12 cellular contexts compared by ENCODE assay signal in genomic region chr1:54384921-54385726, GRCh38. TPM values are rescaled to one million over a fixed set of nuclear protein-coding genes. Genes with fewer than 3 reads are reported as not detected.
A peak's percentile ranks its signal among the peaks of the same experiment; 100 is the strongest.
DNase-seq lines count a peak whose midpoint lies in the region; ATAC-seq, FAIRE-seq and TF ChIP-seq lines count a peak whose summit lies in the region.
"Had no signal": no experiment of that assay in that cellular context is flagged by ENCODE, and none has a peak within 500 bp of the region (broad histone marks: within the 10 kb centered on the region; RNA-seq: fewer than 3 reads in every experiment).

No MANE protein-coding gene starts in this region.

- POLR2A ChIA-PET in PC-3 (lab: Charles Lee; ENCODE audit: unreplicated experiment) (no interaction called here), HEK293T (lab: Yijun Ruan, JAX) (interaction anchor here (0.8 to 1.5 kb wide), 3 partner anchors 18 to 333 kb away, joined by 3 to 4 read pairs (median 3); partner anchors contain the start of genes CYB5RL, MRPL37 and TMEM59)

- H3K36me3 ChIP-seq in CD4-positive, CD25-positive, alpha-beta regulatory T cell (ENCODE audit: control insufficient read depth, insufficient read depth, low read length): peaks cover 11% of the 10 kb centered on the region
- H3K36me3 ChIP-seq in PC-3 (ENCODE audit: low read depth, low read length) (no peaks in the 10 kb centered on the region), trophoblast cell (ENCODE audit: control insufficient read depth in 1 of 2, insufficient read depth in 2 of 2, low read length in 2 of 2) (peaks cover 35% of the 10 kb centered on the region in 2 experiments)

- H2BK12ac ChIP-seq in trophoblast cell (ENCODE audit: low read length): no peak overlapping the region

- no peaks in the 10 kb centered on the region for H3K9me2 ChIP-seq in PC-3 (replicated peaks; ENCODE audit: low read length)

- H3K4me1 Mint-ChIP-seq in CD4-positive, CD25-positive, alpha-beta regulatory T cell: peaks cover 0 to 50% (median 8%) of the 10 kb centered on the region in 4 donors

- no peak overlapping the region for H4K12ac ChIP-seq in trophoblast cell (ENCODE audit: low read depth, low read length)

- H4K91ac ChIP-seq in trophoblast cell (ENCODE audit: low read depth, low read length): no peak overlapping the region

- peak overlapping the region; percentile 48 to 69 (median 66) for H3K27ac Mint-ChIP-seq in CD4-positive, CD25-positive, alpha-beta regulatory T cell

- H3K36me3 Mint-ChIP-seq in CD4-positive, CD25-positive, alpha-beta regulatory T cell: peaks cover 23% of the 10 kb centered on the region

- peaks cover 2% of the 10 kb centered on the region for H3K79me1 ChIP-seq in trophoblast cell (ENCODE audit: low read length)

- no peak overlapping the region for H2BK120ac ChIP-seq in trophoblast cell (ENCODE audit: insufficient read depth, low read length, poor library complexity)

- H3K4me2 ChIP-seq in PC-3 (ENCODE audit: low read length) (no peak overlapping the region), trophoblast cell (ENCODE audit: low read length) (no peak overlapping the region)

- no peaks in the 10 kb centered on the region for H3K9me3 ChIP-seq in CD4-positive, CD25-positive, alpha-beta regulatory T cell (ENCODE audit: control insufficient read depth in 2 of 2, low read length in 2 of 2)
- H3K9me3 ChIP-seq in PC-3 (ENCODE audit: low read length): no peaks in the 10 kb centered on the region
- H3K9me3 ChIP-seq in trophoblast cell (ENCODE audit: insufficient read depth, low read depth, low read length): peaks cover 2% of the 10 kb centered on the region

- H3K27me3 Mint-ChIP-seq in CD4-positive, CD25-positive, alpha-beta regulatory T cell: no peaks in the 10 kb centered on the region

- no peak overlapping the region for H3K27ac ChIP-seq in CD4-positive, CD25-positive, alpha-beta regulatory T cell (ENCODE audit: insufficient read depth, low read length, poor library complexity, severe bottlenecking)
- no peak overlapping the region for H3K27ac ChIP-seq in PC-3 (ENCODE audit: low read length)
- peak overlapping the region; percentile 11 for H3K27ac ChIP-seq in trophoblast cell (ENCODE audit: low read depth, low read length)

- no peak for DNase-seq in CD4-positive, CD25-positive, alpha-beta regulatory T cell
- DNase-seq in PC-3: no peak
- DNase-seq in fibroblast of villous mesenchyme (ENCODE audit: low read depth): peak; percentile 32
- DNase-seq in trophoblast cell: peak; percentile 34 to 80
- DNase-seq in GM12892 (ENCODE audit: insufficient read length): no peak
- no peak for DNase-seq in Ammon's horn (ENCODE audit: low spot score)
- no peak for DNase-seq in MV-4-11 (lab: John Stamatoyannopoulos, UW)
- DNase-seq in HEK293T (ENCODE audit: extremely low spot score): no peak
- DNase-seq: activated gamma-delta T cell treated with Interleukin-2 at 50 U/mL for 16 hours, GDM1, NCI-H187, retina had no signal

- no TSS peak for BruUV-seq in PC-3 (replicated peaks; lab: Mats Ljungman, UMichigan)

- H4K8ac ChIP-seq in trophoblast cell (ENCODE audit: low read depth, low read length): no peak overlapping the region

- no peak overlapping the region for H3K4me3 Mint-ChIP-seq in CD4-positive, CD25-positive, alpha-beta regulatory T cell

- no CpG with 5 or more reads among the region's 7 CpGs for WGBS in trophoblast cell (ENCODE audit: extremely low coverage, insufficient coverage, insufficient read length)

- no peak overlapping the region for H3K4me3 ChIP-seq in CD4-positive, CD25-positive, alpha-beta regulatory T cell (ENCODE audit: low read depth, low read length)
- H3K4me3 ChIP-seq in PC-3 (ENCODE audit: low read length) (no peak overlapping the region), fibroblast of villous mesenchyme (ENCODE audit: low read depth, low read length) (no peak overlapping the region), trophoblast cell (ENCODE audit: low read depth, low read length) (no peak overlapping the region)

- TF ChIP-seq CTCF in PC-3 (conservative IDR thresholded peaks at IDR 0.05; ENCODE audit: low read depth, low read length) (no peak), fibroblast of villous mesenchyme (IDR thresholded peaks at IDR 0.05; ENCODE audit: insufficient read depth, low read depth, low read length) (no peak)

- H3F3A ChIP-seq in PC-3 (ENCODE audit: low read length, unreplicated experiment): no peaks in the 10 kb centered on the region

- peak overlapping the region; percentile 19 for H3K4ac ChIP-seq in trophoblast cell (ENCODE audit: low read depth, low read length)

- intact Hi-C loops in PC-3 (cut with micrococcal nuclease): no loop called here

- no peak for FAIRE-seq in GM12892 (lab: Jason Lieb, UNC)

- ATAC-seq in CD4-positive, CD25-positive, alpha-beta regulatory T cell (ENCODE audit: low read depth in 2 of 2): no peak
- ATAC-seq in PC-3: peak; percentile 83

- H3K79me2 ChIP-seq in PC-3 (ENCODE audit: low read length): no peaks in the 10 kb centered on the region
- peaks cover 8% of the 10 kb centered on the region for H3K79me2 ChIP-seq in trophoblast cell (ENCODE audit: control insufficient read depth, insufficient read depth, low read length, poor library complexity)

- no peaks in the 10 kb centered on the region for H3K4me1 ChIP-seq in CD4-positive, CD25-positive, alpha-beta regulatory T cell (ENCODE audit: control insufficient read depth, insufficient read depth, low read length, poor library complexity, severe bottlenecking)
- H3K4me1 ChIP-seq in PC-3 (ENCODE audit: insufficient read depth, low read length): peaks cover 5% of the 10 kb centered on the region; the same call in 1 of the 2 replicates
- H3K4me1 ChIP-seq in trophoblast cell (ENCODE audit: control insufficient read depth in 1 of 2, insufficient read depth in 2 of 2, low read length in 2 of 2): peaks cover 9 to 21% of the 10 kb centered on the region in 2 experiments

- H2AFZ ChIP-seq in PC-3 (ENCODE audit: low read length) (no peak overlapping the region), trophoblast cell (ENCODE audit: insufficient read depth, low read length, poor library complexity) (no peak overlapping the region)

- H3K9me3 Mint-ChIP-seq in CD4-positive, CD25-positive, alpha-beta regulatory T cell: no peaks in the 10 kb centered on the region

- H3K9ac ChIP-seq in PC-3 (ENCODE audit: low read length) (no peak overlapping the region), trophoblast cell (ENCODE audit: low read length) (no peak overlapping the region)

- H3K23ac ChIP-seq in trophoblast cell (ENCODE audit: low read length): no peak overlapping the region

- H2BK5ac ChIP-seq in trophoblast cell (ENCODE audit: low read depth, low read length, poor library complexity): no peak overlapping the region

- no peaks in the 10 kb centered on the region for H4K20me1 ChIP-seq in PC-3 (ENCODE audit: low read length)

- no peak overlapping the region for H3K14ac ChIP-seq in trophoblast cell (ENCODE audit: low read length)

- no peak overlapping the region for H2AK5ac ChIP-seq in trophoblast cell (ENCODE audit: low read length)

- no peak for TF ChIP-seq POLR2A in GM12892 (IDR thresholded peaks at IDR 0.05; ENCODE audit: low read depth, low read length)

- CTCF ChIA-PET in PC-3 (lab: Charles Lee) (interaction anchor here (0.5 kb wide), 1 partner anchor 12 kb away, joined by 3 read pairs; no protein-coding TSS in a partner anchor), HEK293T (lab: Yijun Ruan, JAX) (interaction anchor here (0.7 to 1.0 kb wide), 2 partner anchors 78 to 112 kb away, joined by 3 read pairs; no protein-coding TSS in a partner anchor)

- no peak overlapping the region for H3K18ac ChIP-seq in trophoblast cell (ENCODE audit: low read length)

- H3K27me3 ChIP-seq in CD4-positive, CD25-positive, alpha-beta regulatory T cell (ENCODE audit: control insufficient read depth, insufficient read depth, low read length): no peaks in the 10 kb centered on the region
- H3K27me3 ChIP-seq in PC-3 (ENCODE audit: low read length) (no peaks in the 10 kb centered on the region), trophoblast cell (ENCODE audit: insufficient read depth, low read length) (no peaks in the 10 kb centered on the region)

TF ChIP-seq in HEK293T, 16 proteins besides CTCF, POLR2A, EP300 and RAD21:
- TF ChIP-seq SUZ12 (IDR thresholded peaks at IDR 0.05): no peak
- TF ChIP-seq L3MBTL2 (conservative IDR thresholded peaks at IDR 0.05): no peak
- no peak for TF ChIP-seq SP1 (IDR thresholded peaks at IDR 0.05)
- TF ChIP-seq CTBP1 (IDR thresholded peaks at IDR 0.05; ENCODE audit: borderline replicate concordance): no peak
- TF ChIP-seq PKNOX1 (IDR thresholded peaks at IDR 0.05): no peak
- TF ChIP-seq LEF1 (IDR thresholded peaks at IDR 0.05; ENCODE audit: borderline replicate concordance): no peak
- no peak for TF ChIP-seq BHLHE40 (IDR thresholded peaks at IDR 0.05; ENCODE audit: borderline replicate concordance)
- TF ChIP-seq ZNF384 (IDR thresholded peaks at IDR 0.05): no peak
- TF ChIP-seq TARDBP (IDR thresholded peaks at IDR 0.05): no peak
- no peak for TF ChIP-seq FOXK2 (IDR thresholded peaks at IDR 0.05)
TF ChIP-seq in HEK293T: peak in this region for 0.

RNA-seq across cellular contexts. Expression of gene SSBP3, which starts 21.1 kb away (rescaled TPM):
- 30.6 TPM for total RNA-seq in CD4-positive, CD25-positive, alpha-beta regulatory T cell
- polyA plus RNA-seq in CD4-positive, CD25-positive, alpha-beta regulatory T cell: 1 to 10 TPM; 5.4 to 7.4 (median 6.9) TPM
- total RNA-seq in PC-3 (2014; rRNA removed) (13.0 and 15.0 TPM in 2 replicates), fibroblast of villous mesenchyme (14.8 and 15.1 TPM in 2 replicates)
- 137 and 143 TPM in 2 replicates for polyA plus RNA-seq in trophoblast cell (2013)
- polyA plus RNA-seq in GM12892 (2012; ENCODE audit: missing spikeins): 15.7 TPM

Comparison
In these comparisons a context has a peak if more than half of its experiments do, and no peak if none do; other contexts are left out.
1. DNase-seq: peak in fibroblast of villous mesenchyme (single experiment) and trophoblast cell (2 of 2); none in CD4-positive, CD25-positive, alpha-beta regulatory T cell (0 of 3), PC-3 (single experiment), GM12892 (single experiment), Ammon's horn (single experiment), MV-4-11 (single experiment) and HEK293T (single experiment).